ENCODE assay signal across 1 cellular context in the genomic region with DNA sequence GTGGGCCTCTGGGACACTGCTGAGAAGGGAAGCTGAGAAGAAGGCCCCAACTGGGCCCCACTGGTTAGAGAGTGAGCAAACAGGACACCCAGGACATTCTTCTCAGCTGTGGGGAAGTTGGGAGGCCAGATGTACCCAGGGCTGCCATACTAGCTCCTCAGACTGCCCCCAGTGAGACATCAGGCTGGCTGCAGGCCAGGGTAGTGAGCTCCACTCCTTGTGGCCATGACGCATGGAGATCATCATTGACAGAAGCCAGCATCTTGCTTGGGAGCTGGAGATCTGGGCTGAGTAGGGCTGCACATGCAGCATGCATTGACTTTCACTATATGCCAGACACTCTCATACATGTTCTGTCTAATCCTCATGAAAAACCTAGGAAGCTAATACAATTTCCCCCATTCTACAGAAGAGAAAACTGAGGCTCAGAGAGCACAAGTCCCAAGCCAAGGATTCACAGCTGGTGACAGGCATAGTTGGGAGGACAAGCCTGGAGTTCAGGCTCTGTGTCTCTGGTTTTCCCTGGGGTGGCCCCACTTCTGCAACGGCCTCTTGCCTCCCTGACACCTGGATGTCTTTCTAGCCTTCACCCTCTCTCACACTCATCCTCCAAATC.
TF ChIP-seq lines count a peak whose summit lies in the region.

No MANE protein-coding gene starts in this region.

TF ChIP-seq in GM12878, 131 proteins besides CTCF, POLR2A, EP300 and RAD21:
- TF ChIP-seq, protein P1, sequence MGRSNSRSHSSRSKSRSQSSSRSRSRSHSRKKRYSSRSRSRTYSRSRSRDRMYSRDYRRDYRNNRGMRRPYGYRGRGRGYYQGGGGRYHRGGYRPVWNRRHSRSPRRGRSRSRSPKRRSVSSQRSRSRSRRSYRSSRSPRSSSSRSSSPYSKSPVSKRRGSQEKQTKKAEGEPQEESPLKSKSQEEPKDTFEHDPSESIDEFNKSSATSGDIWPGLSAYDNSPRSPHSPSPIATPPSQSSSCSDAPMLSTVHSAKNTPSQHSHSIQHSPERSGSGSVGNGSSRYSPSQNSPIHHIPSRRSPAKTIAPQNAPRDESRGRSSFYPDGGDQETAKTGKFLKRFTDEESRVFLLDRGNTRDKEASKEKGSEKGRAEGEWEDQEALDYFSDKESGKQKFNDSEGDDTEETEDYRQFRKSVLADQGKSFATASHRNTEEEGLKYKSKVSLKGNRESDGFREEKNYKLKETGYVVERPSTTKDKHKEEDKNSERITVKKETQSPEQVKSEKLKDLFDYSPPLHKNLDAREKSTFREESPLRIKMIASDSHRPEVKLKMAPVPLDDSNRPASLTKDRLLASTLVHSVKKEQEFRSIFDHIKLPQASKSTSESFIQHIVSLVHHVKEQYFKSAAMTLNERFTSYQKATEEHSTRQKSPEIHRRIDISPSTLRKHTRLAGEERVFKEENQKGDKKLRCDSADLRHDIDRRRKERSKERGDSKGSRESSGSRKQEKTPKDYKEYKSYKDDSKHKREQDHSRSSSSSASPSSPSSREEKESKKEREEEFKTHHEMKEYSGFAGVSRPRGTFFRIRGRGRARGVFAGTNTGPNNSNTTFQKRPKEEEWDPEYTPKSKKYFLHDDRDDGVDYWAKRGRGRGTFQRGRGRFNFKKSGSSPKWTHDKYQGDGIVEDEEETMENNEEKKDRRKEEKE (IDR thresholded peaks at IDR 0.05) = no peak
- no peak for TF ChIP-seq TCF12 (IDR thresholded peaks at IDR 0.05; ENCODE audit: low read depth, low read length)
- no peak for TF ChIP-seq SUPT20H (IDR thresholded peaks at IDR 0.05; ENCODE audit: borderline replicate concordance, control insufficient read depth, low read depth, low read length)
- TF ChIP-seq HDAC2 (IDR thresholded peaks at IDR 0.05) = no peak
- no peak for TF ChIP-seq SIN3A (IDR thresholded peaks at IDR 0.05; ENCODE audit: low read depth, low read length)
- TF ChIP-seq, protein P2, sequence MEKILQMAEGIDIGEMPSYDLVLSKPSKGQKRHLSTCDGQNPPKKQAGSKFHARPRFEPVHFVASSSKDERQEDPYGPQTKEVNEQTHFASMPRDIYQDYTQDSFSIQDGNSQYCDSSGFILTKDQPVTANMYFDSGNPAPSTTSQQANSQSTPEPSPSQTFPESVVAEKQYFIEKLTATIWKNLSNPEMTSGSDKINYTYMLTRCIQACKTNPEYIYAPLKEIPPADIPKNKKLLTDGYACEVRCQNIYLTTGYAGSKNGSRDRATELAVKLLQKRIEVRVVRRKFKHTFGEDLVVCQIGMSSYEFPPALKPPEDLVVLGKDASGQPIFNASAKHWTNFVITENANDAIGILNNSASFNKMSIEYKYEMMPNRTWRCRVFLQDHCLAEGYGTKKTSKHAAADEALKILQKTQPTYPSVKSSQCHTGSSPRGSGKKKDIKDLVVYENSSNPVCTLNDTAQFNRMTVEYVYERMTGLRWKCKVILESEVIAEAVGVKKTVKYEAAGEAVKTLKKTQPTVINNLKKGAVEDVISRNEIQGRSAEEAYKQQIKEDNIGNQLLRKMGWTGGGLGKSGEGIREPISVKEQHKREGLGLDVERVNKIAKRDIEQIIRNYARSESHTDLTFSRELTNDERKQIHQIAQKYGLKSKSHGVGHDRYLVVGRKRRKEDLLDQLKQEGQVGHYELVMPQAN (conservative IDR thresholded peaks at IDR 0.05) = no peak
- TF ChIP-seq CBX5 (IDR thresholded peaks at IDR 0.05; ENCODE audit: low read depth) = no peak
- no peak for TF ChIP-seq MYB (IDR thresholded peaks at IDR 0.05; ENCODE audit: borderline replicate concordance, low read depth, low read length)
- TF ChIP-seq, protein P3, sequence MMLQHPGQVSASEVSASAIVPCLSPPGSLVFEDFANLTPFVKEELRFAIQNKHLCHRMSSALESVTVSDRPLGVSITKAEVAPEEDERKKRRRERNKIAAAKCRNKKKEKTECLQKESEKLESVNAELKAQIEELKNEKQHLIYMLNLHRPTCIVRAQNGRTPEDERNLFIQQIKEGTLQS (IDR thresholded peaks at IDR 0.05; ENCODE audit: borderline replicate concordance, extremely low read depth, low read depth, low read length) = no peak
- TF ChIP-seq SMAD1 (IDR thresholded peaks at IDR 0.05; ENCODE audit: low read depth, partially characterized antibody) = no peak
- TF ChIP-seq ETV6 (conservative IDR thresholded peaks at IDR 0.05 in 1 of 2, IDR thresholded peaks at IDR 0.05 in 1 of 2; ENCODE audit: borderline replicate concordance in 1 of 2, low read depth in 1 of 2) = no peak
